In genomic region chr21:43025636-43026180, GRCh38 we compare ENCODE assay signal across 14 cellular contexts. TPM values are rescaled to one million over a fixed set of nuclear protein-coding genes. Genes with fewer than 3 reads are reported as not detected.
A peak's percentile ranks its signal among the peaks of the same experiment; 100 is the strongest.
DNase-seq lines count a peak whose midpoint lies in the region; ATAC-seq and TF ChIP-seq lines count a peak whose summit lies in the region.
"Had no signal": no experiment of that assay in that cellular context is flagged by ENCODE, and none has a peak within 500 bp of the region (broad histone marks: within the 10 kb centered on the region; RNA-seq: fewer than 3 reads in every experiment).

No MANE protein-coding gene starts in this region.

- WGBS in GM23248 (ENCODE audit: low coverage in 1 of 2, low lambda C conversion rate in 2 of 2, missing lambda C conversion rate in 2 of 2), 2 experiments = 82 to 84% methylated on average over 6 of the region's 6 CpGs
- 39 to 41% methylated on average over 6 of the region's 6 CpGs for WGBS in testis, 2 donors

- intact Hi-C loops in testis (cut with DNase I; ENCODE audit: low total_unique reads) = no loop called here

- no peaks in the 10 kb centered on the region for H3K9me2 ChIP-seq in GM23248 (ENCODE audit: insufficient read depth)

- CTCF ChIA-PET in activated CD8-positive, alpha-beta memory T cell treated with anti-CD3 and anti-CD28 coated beads, Interleukin-2, amount 10 ng/mL, durations not matched to agents 7 days and 5 days (lab: Charles Lee) = no interaction called here

- H3K9me3 ChIP-seq in GM23248 (ENCODE audit: low read depth) = no peaks in the 10 kb centered on the region
- H3K9me3 ChIP-seq in testis = no peaks in the 10 kb centered on the region

- H3K4me3 ChIP-seq in GM23248 (no peak overlapping the region), testis (no peak overlapping the region)

- H3K9me3 Mint-ChIP-seq in activated CD8-positive, alpha-beta memory T cell treated with anti-CD3 and anti-CD28 coated beads, Interleukin-2, amount 10 ng/mL, durations not matched to agents 7 days and 5 days (ENCODE audit: low read depth) = no peaks in the 10 kb centered on the region
- H3K9me3 Mint-ChIP-seq: memory B cell had no signal

- H3K27ac ChIP-seq in GM23248 = peak overlapping the region; percentile 23; the same call in 1 of the 2 replicates
- peak overlapping the region; percentile 80 to 82 for H3K27ac ChIP-seq in testis
- H3K27ac ChIP-seq: VCaP had no signal

- no peaks in the 10 kb centered on the region for H4K20me1 ChIP-seq in GM23248 (ENCODE audit: insufficient read depth)

- no peaks in the 10 kb centered on the region for H3K27me3 ChIP-seq in GM23248 (replicated peaks; ENCODE audit: insufficient read depth)
- no peaks in the 10 kb centered on the region for H3K27me3 ChIP-seq in testis

- H3F3A ChIP-seq in GM23248 (ENCODE audit: insufficient read depth) = no peaks in the 10 kb centered on the region

- peaks cover 12% of the 10 kb centered on the region for H3K36me3 Mint-ChIP-seq in activated CD8-positive, alpha-beta memory T cell treated with anti-CD3 and anti-CD28 coated beads, Interleukin-2, amount 10 ng/mL, durations not matched to agents 7 days and 5 days

- peak overlapping the region; percentile 5 for H3K4me2 ChIP-seq in GM23248 (ENCODE audit: unreplicated experiment)

- peaks cover 8% of the 10 kb centered on the region for H3K4me1 ChIP-seq in GM23248 (ENCODE audit: insufficient read depth)
- H3K4me1 ChIP-seq in testis = peaks cover 12% of the 10 kb centered on the region

- H3K4me3 Mint-ChIP-seq in activated CD8-positive, alpha-beta memory T cell treated with anti-CD3 and anti-CD28 coated beads, Interleukin-2, amount 10 ng/mL, durations not matched to agents 7 days and 5 days = no peak overlapping the region
- H3K4me3 Mint-ChIP-seq: memory B cell had no signal

- no peak overlapping the region for H2AFZ ChIP-seq in GM23248

- H3K27me3 Mint-ChIP-seq in activated CD8-positive, alpha-beta memory T cell treated with anti-CD3 and anti-CD28 coated beads, Interleukin-2, amount 10 ng/mL, durations not matched to agents 7 days and 5 days = no peaks in the 10 kb centered on the region
- H3K27me3 Mint-ChIP-seq: memory B cell had no signal

- no peak for TF ChIP-seq CTCF in testis (IDR thresholded peaks at IDR 0.05)

- no peak for ATAC-seq in activated CD8-positive, alpha-beta memory T cell treated with anti-CD3 and anti-CD28 coated beads, Interleukin-2, amount 10 ng/mL, durations not matched to agents 7 days and 5 days
- ATAC-seq in GM21529 (IDR thresholded peaks at IDR 0.05; ENCODE audit: unreplicated experiment) = no peak

- H3K79me2 ChIP-seq in GM23248 (ENCODE audit: insufficient read depth) = no peaks in the 10 kb centered on the region

- TF ChIP-seq POLR2A in testis (IDR thresholded peaks at IDR 0.05) = no peak

- H3K9ac ChIP-seq in GM23248 = no peak overlapping the region

- DNase-seq in GM23248 = peak; percentile 56
- peak; percentile 88 for DNase-seq in amniotic epithelial cell (ENCODE audit: low read depth)
- DNase-seq in glomerular visceral epithelial cell (ENCODE audit: extremely low spot score) = peak; percentile 78
- no peak for DNase-seq in testis
- no peak for DNase-seq in activated CD8-positive, alpha-beta memory T cell treated with anti-CD3 and anti-CD28 coated beads, Interleukin-2, amount 10 ng/mL, durations not matched to agents 7 days and 5 days
- no peak for DNase-seq in SIG-M5 (lab: John Stamatoyannopoulos, UW)
- DNase-seq: anterior cingulate cortex, NCI-H1417 treated with DMSO at 0.1 percent for 48 hours, NCI-H69, SHP77 had no signal

- H3K4me1 Mint-ChIP-seq in activated CD8-positive, alpha-beta memory T cell treated with anti-CD3 and anti-CD28 coated beads, Interleukin-2, amount 10 ng/mL, durations not matched to agents 7 days and 5 days = no peaks in the 10 kb centered on the region
- H3K4me1 Mint-ChIP-seq: memory B cell had no signal

- in situ Hi-C loops in GM23248 (cut with MboI) = no loop called here

- H3K36me3 ChIP-seq in GM23248 (ENCODE audit: low read depth) = peaks cover 19% of the 10 kb centered on the region; the same call in 1 of the 2 replicates
- no peaks in the 10 kb centered on the region for H3K36me3 ChIP-seq in testis (ENCODE audit: low read depth, missing control alignments)

- H3K27ac Mint-ChIP-seq in activated CD8-positive, alpha-beta memory T cell treated with anti-CD3 and anti-CD28 coated beads, Interleukin-2, amount 10 ng/mL, durations not matched to agents 7 days and 5 days = no peak overlapping the region
- H3K27ac Mint-ChIP-seq: memory B cell had no signal

RNA-seq across cellular contexts. Expression of gene CBS, which starts 49.9 kb away (rescaled TPM):
- total RNA-seq in GM23248 (2014; rRNA removed; shearing (Covaris generic)) = 77.5 and 109 TPM in 2 replicates
- 117 and 118 TPM in 2 replicates for polyA plus RNA-seq in GM23248 (2016; fragmentation: Nextera tagmentation; extraction: Ambion mirVana)
- total RNA-seq in testis = 10 to 100 TPM in 1 of 2 donors, 1 to 10 TPM in 1; 8.0 to 37.2 TPM
- 5.4 TPM for polyA plus RNA-seq in testis (ENCODE audit: insufficient read depth, low read depth, low replicate concordance)
- total RNA-seq in activated CD8-positive, alpha-beta memory T cell treated with anti-CD3 and anti-CD28 coated beads, Interleukin-2, amount 10 ng/mL, durations not matched to agents 7 days and 5 days = 10 to 100 TPM; 12.0 to 23.3 TPM
- total RNA-seq: HT-29 had no signal

RNA-seq across cellular contexts. Expression of gene PKNOX1, which starts 51.3 kb away (rescaled TPM):
- total RNA-seq in GM23248 (2014; rRNA removed; shearing (Covaris generic)) = 9.9 and 11.1 TPM in 2 replicates
- 25.9 and 28.2 TPM in 2 replicates for polyA plus RNA-seq in GM23248 (2016; fragmentation: Nextera tagmentation; extraction: Ambion mirVana)
- 10 to 100 TPM; 22.1 to 38.8 TPM for total RNA-seq in testis
- 82.5 TPM for polyA plus RNA-seq in testis (ENCODE audit: insufficient read depth, low read depth, low replicate concordance)
- total RNA-seq in activated CD8-positive, alpha-beta memory T cell treated with anti-CD3 and anti-CD28 coated beads, Interleukin-2, amount 10 ng/mL, durations not matched to agents 7 days and 5 days = 10 to 100 TPM; 22.0 to 31.3 TPM

Comparison
In these comparisons a context has a peak if more than half of its experiments do, and no peak if none do; other contexts are left out.
1. DNase-seq: peak in GM23248 (single experiment), amniotic epithelial cell (single experiment) and glomerular visceral epithelial cell (single experiment); none in testis (single experiment), activated CD8-positive, alpha-beta memory T cell treated with anti-CD3 and anti-CD28 coated beads, Interleukin-2, amount 10 ng/mL, durations not matched to agents 7 days and 5 days (single experiment) and SIG-M5 (single experiment).